ENCODE assay signal across 29 cellular contexts in the genomic region with DNA sequence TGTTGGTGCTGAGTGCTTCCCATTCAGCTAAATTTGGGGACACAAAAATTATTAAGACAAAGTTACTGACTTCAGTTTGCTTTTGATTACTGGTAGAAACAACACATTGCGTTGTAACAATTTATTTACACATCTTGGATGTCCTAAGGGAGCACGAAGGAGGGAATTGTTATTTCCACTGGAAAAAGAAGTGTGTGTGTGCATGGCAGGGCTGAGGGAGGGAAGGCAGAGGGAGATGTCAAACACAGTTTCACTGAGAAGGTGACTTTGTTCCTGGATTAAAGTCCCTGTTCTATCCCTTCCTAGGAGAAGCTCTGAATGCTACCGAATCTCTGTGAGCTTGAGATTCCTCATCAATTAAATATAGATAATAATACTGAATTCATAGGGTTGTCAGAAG. TPM values are rescaled to one million over a fixed set of nuclear protein-coding genes. Genes with fewer than 3 reads are reported as not detected.
"Had no signal": no experiment of that assay in that cellular context is flagged by ENCODE, and none has a peak within 500 bp of the region (broad histone marks: within the 10 kb centered on the region; RNA-seq: fewer than 3 reads in every experiment).

No MANE protein-coding gene starts in this region.

- H3K9me3 ChIP-seq: ascending aorta, colonic mucosa, heart left ventricle had no signal

- DNase-seq: activated CD4-positive, alpha-beta memory T cell treated with anti-CD3 and anti-CD28 coated beads for 36 hours; activated CD4-positive, alpha-beta T cell treated with anti-CD3 and anti-CD28 coated beads for 36 hours; activated CD4-positive, alpha-beta T cell treated with anti-CD3 and anti-CD28 coated beads, Interleukin-2, amount 10 ng/mL, durations not matched to agents 24 days and 14 days; activated CD4-positive, CD25-positive, alpha-beta regulatory T cell; activated CD4-positive, CD25-positive, alpha-beta regulatory T cell treated with anti-CD3 and anti-CD28 coated beads, Interleukin-2, amount 50 U/mL, for 72 hours; activated CD8-positive, alpha-beta memory T cell treated with anti-CD3 and anti-CD28 coated beads, Interleukin-2, amount 10 ng/mL, durations not matched to agents 7 days and 5 days; activated CD8-positive, alpha-beta memory T cell treated with anti-CD3 and anti-CD28 coated beads, Interleukin-2, amount 50 U/mL, for 4 hours; activated CD8-positive, alpha-beta T cell treated with anti-CD3 and anti-CD28 coated beads, Interleukin-2, amount 10 ng/mL, durations not matched to agents 7 days and 5 days; activated gamma-delta T cell; activated naive CD4-positive, alpha-beta T cell; activated naive CD4-positive, alpha-beta T cell treated with anti-CD3 and anti-CD28 coated beads, Interleukin-2, amount 10 ng/mL, durations not matched to agents 7 days and 5 days; activated naive CD8-positive, alpha-beta T cell treated with anti-CD3 and anti-CD28 coated beads, Interleukin-2, amount 10 ng/mL, durations not matched to agents 7 days and 5 days; activated T-cell treated with anti-CD3 and anti-CD28 coated beads, Interleukin-2, amount 50 U/mL, for 24 hours; activated T-cell treated with anti-CD3 and anti-CD28 coated beads, Interleukin-2, amount 50 U/mL, for 72 hours; colonic mucosa; effector memory CD4-positive, alpha-beta T cell; endodermal cell; foreskin fibroblast; glutamatergic neuron; heart left ventricle; T-helper 2 cell had no signal

- H3K36me3 ChIP-seq: ascending aorta, colonic mucosa, heart left ventricle had no signal

- H3K4me3 ChIP-seq: ascending aorta, colonic mucosa, heart left ventricle had no signal

- ATAC-seq: activated CD4-positive, alpha-beta T cell treated with anti-CD3 and anti-CD28 coated beads for 36 hours; activated CD8-positive, alpha-beta memory T cell treated with anti-CD3 and anti-CD28 coated beads, Interleukin-2, amount 10 ng/mL, durations not matched to agents 7 days and 5 days; activated CD8-positive, alpha-beta T cell treated with anti-CD3 and anti-CD28 coated beads, Interleukin-2, amount 10 ng/mL, durations not matched to agents 7 days and 5 days; activated naive CD4-positive, alpha-beta T cell treated with anti-CD3 and anti-CD28 coated beads, Interleukin-2, amount 50 U/mL, for 72 hours; activated T-cell treated with anti-CD3 and anti-CD28 coated beads, Interleukin-2, amount 50 U/mL, for 72 hours; esophagus mucosa; heart left ventricle had no signal

- H3K27me3 ChIP-seq: ascending aorta had no signal

- H3K4me1 ChIP-seq: ascending aorta, colonic mucosa had no signal

- H3K27ac ChIP-seq: ascending aorta, colonic mucosa, heart left ventricle had no signal

RNA-seq across cellular contexts. Expression of a gene that starts 3.8 kb away (rescaled TPM):
- total RNA-seq: activated CD8-positive, alpha-beta T cell treated with anti-CD3 and anti-CD28 coated beads, Interleukin-2, amount 10 ng/mL, durations not matched to agents 7 days and 5 days; ascending aorta; bronchial epithelial cell; chondrocyte; colonic mucosa; dermis microvascular lymphatic vessel endothelial cell; epithelial cell of proximal tubule; esophagus mucosa; T-helper 1 cell treated with Interleukin-12 subunit alpha and Interleukin-12 subunit beta and Interleukin-4 antibody, amounts not matched to agents 30 ng/mL and 1 ng/mL, for 36 hours had no signal
